In the genomic region with DNA sequence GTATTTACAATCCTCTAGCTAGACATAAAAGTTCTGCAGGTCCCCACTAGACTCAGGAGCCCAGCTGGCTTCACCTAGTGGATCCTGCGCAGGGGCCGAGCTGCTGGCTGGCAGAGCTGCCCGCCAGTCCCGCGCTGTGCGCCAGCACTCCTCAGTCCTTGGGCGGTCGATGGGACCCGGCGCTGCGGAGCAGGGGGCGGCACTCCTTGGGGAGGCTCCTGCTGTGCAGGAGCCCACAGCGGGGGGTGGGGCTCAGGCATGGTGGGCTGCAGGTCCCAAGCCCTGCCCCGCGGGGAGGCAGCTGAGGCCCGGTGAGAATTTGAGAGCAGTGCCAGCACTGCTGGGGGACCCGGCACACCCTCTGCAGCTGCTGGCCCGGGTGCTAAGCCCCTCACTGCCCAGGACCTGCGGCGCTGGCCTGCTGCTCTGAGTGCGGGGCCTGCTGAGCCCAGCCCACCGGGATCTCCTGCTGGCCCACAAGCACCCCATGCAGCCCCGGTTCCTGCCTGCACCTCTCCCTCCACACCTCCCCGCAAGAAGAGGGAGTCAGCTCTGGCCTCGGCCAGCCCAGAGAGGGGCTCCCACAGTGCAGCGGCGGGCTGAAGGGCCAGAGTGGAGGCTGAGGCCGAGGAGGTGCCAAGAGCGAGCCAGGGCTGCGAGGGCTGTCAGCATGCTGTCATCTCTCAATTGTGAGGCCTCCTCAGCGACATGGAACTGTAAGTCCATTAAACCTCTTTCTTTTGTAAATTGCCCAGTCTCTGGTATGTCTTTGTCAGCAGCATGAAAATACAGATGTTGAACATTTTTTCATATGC, we compare ENCODE assay signal across 22 cellular contexts.
"Had no signal": no experiment of that assay in that cellular context is flagged by ENCODE, and none has a peak within 500 bp of the region (broad histone marks: within the 10 kb centered on the region; RNA-seq: fewer than 3 reads in every experiment).

No MANE protein-coding gene starts in this region.

- H3K4me3 Mint-ChIP-seq: immature natural killer cell; memory B cell; naive thymus-derived CD4-positive, alpha-beta T cell; natural killer cell treated with Interleukin-12 subunit alpha and Interleukin-12 subunit beta and Interleukin-15 and Interleukin-18, amount 100 ng/mL, for 72 hours; stimulated activated effector memory CD8-positive, alpha-beta T cell treated with anti-CD3 and anti-CD28 coated beads, Interleukin-12 subunit alpha, Interleukin-12 subunit beta, amount 100 ng/mL, for 72 hours had no signal

- H3K36me3 ChIP-seq: heart left ventricle, left ventricle myocardium inferior, ovary, prostate gland, stomach, thyroid gland, transverse colon, upper lobe of left lung had no signal

- H3K4me1 ChIP-seq: left ventricle myocardium inferior, prostate gland, thyroid gland, upper lobe of left lung had no signal

- H3K27ac Mint-ChIP-seq: immature natural killer cell; memory B cell; naive thymus-derived CD4-positive, alpha-beta T cell; natural killer cell treated with Interleukin-12 subunit alpha and Interleukin-12 subunit beta and Interleukin-15 and Interleukin-18, amount 100 ng/mL, for 72 hours; stimulated activated effector memory CD8-positive, alpha-beta T cell treated with anti-CD3 and anti-CD28 coated beads, Interleukin-12 subunit alpha, Interleukin-12 subunit beta, amount 100 ng/mL, for 72 hours had no signal

- H3K36me3 Mint-ChIP-seq: memory B cell; naive thymus-derived CD4-positive, alpha-beta T cell; natural killer cell treated with Interleukin-12 subunit alpha and Interleukin-12 subunit beta and Interleukin-15 and Interleukin-18, amount 100 ng/mL, for 72 hours; stimulated activated effector memory CD8-positive, alpha-beta T cell treated with anti-CD3 and anti-CD28 coated beads, Interleukin-12 subunit alpha, Interleukin-12 subunit beta, amount 100 ng/mL, for 72 hours had no signal

- H3K4me1 Mint-ChIP-seq: immature natural killer cell; memory B cell; naive thymus-derived CD4-positive, alpha-beta T cell; stimulated activated effector memory CD8-positive, alpha-beta T cell treated with anti-CD3 and anti-CD28 coated beads, Interleukin-12 subunit alpha, Interleukin-12 subunit beta, amount 100 ng/mL, for 72 hours had no signal

- H3K27ac ChIP-seq: heart left ventricle, left ventricle myocardium inferior, ovary, prostate gland, skin epidermis, stomach, testis, thyroid gland, transverse colon, upper lobe of left lung had no signal

- H3K4me3 ChIP-seq: heart left ventricle, left ventricle myocardium inferior, mucosa of descending colon, ovary, prostate gland, skin epidermis, stomach, testis, thyroid gland, transverse colon, upper lobe of left lung had no signal

- H3K9me3 ChIP-seq: mucosa of descending colon, ovary, prostate gland, testis, thyroid gland, transverse colon had no signal

- H3K27me3 ChIP-seq: heart left ventricle, ovary, stomach, testis, thyroid gland, transverse colon, upper lobe of left lung had no signal

- H3K9me3 Mint-ChIP-seq: memory B cell; stimulated activated effector memory CD8-positive, alpha-beta T cell treated with anti-CD3 and anti-CD28 coated beads, Interleukin-12 subunit alpha, Interleukin-12 subunit beta, amount 100 ng/mL, for 72 hours had no signal

- DNase-seq: hypothalamus; immature natural killer cell; left ventricle myocardium inferior; midbrain; mucosa of descending colon; naive thymus-derived CD4-positive, alpha-beta T cell; ovary; retina; stimulated activated CD4-positive, alpha-beta T cell treated with anti-CD3 and anti-CD28 coated beads, Interleukin-12 subunit alpha, Interleukin-12 subunit beta, amount 100 ng/mL, for 4 hours; stimulated activated CD4-positive, alpha-beta T cell treated with anti-CD3 and anti-CD28 coated beads, Interleukin-4, amount 100 ng/mL, for 24 hours; stimulated activated naive CD4-positive, alpha-beta T cell; stomach; testis; thyroid gland; transverse colon had no signal
